Comparison of ENCODE assay signal across 11 cellular contexts in genomic region chr1:53899206-53899628, GRCh38. TPM values are rescaled to one million over a fixed set of nuclear protein-coding genes. Genes with fewer than 3 reads are reported as not detected.
DNase-seq lines count a peak whose midpoint lies in the region; ATAC-seq and TF ChIP-seq lines count a peak whose summit lies in the region.
"Had no signal": no experiment of that assay in that cellular context is flagged by ENCODE, and none has a peak within 500 bp of the region (broad histone marks: within the 10 kb centered on the region; RNA-seq: fewer than 3 reads in every experiment).

No MANE protein-coding gene starts in this region.

- H3K27ac ChIP-seq in skeletal muscle tissue (ENCODE audit: low read depth, low read length): peak overlapping the region; percentile 55
- H3K27ac ChIP-seq in tibial nerve: no peak overlapping the region
- H3K27ac ChIP-seq: neutrophil had no signal

- TF ChIP-seq EP300 in tibial nerve (IDR thresholded peaks at IDR 0.05): no peak

- H3K9me3 ChIP-seq in skeletal muscle tissue (ENCODE audit: control insufficient read depth in 3 of 3, low read length in 3 of 3) (no peaks in the 10 kb centered on the region), tibial nerve (no peaks in the 10 kb centered on the region)
- H3K9me3 ChIP-seq: neutrophil had no signal

- no peak for ATAC-seq in GM19328 (IDR thresholded peaks at IDR 0.05; ENCODE audit: unreplicated experiment)
- ATAC-seq: esophagus mucosa had no signal

- DNase-seq in NCI-H2029 (lab: John Stamatoyannopoulos, UW): peak; percentile 62
- DNase-seq in fibroblast of the aortic adventitia (ENCODE audit: low read depth): peak; percentile 81
- no peak for DNase-seq in tibial nerve (ENCODE audit: low spot score in 2 of 2)
- DNase-seq in GDM1 (lab: John Stamatoyannopoulos, UW): no peak
- DNase-seq: activated naive CD4-positive, alpha-beta T cell treated with anti-CD3 and anti-CD28 coated beads for 36 hours; stimulated activated CD8-positive, alpha-beta memory T cell treated with anti-CD3 and anti-CD28 coated beads, Interleukin-4, amount 100 ng/mL, for 48 hours had no signal

- TF ChIP-seq POLR2A in tibial nerve (IDR thresholded peaks at IDR 0.05): no peak

- 3 to 12% methylated on average over 2 of the region's 2 CpGs for WGBS in tibial nerve, 2 donors

- peak overlapping the region in 2 of 3 donors; percentile 61 to 65 for H3K9ac ChIP-seq in skeletal muscle tissue (ENCODE audit: low read depth in 1 of 3, low read length in 3 of 3)

- no peaks in the 10 kb centered on the region for H3K27me3 ChIP-seq in skeletal muscle tissue (ENCODE audit: control insufficient read depth in 3 of 3, insufficient read depth in 3 of 3, low read length in 3 of 3)
- H3K27me3 ChIP-seq in tibial nerve: no peaks in the 10 kb centered on the region
- H3K27me3 ChIP-seq: neutrophil had no signal

- H3K36me3 ChIP-seq in skeletal muscle tissue (ENCODE audit: control insufficient read depth in 3 of 3, insufficient read depth in 3 of 3, low read length in 3 of 3): no peaks in the 10 kb centered on the region
- H3K36me3 ChIP-seq in tibial nerve: no peaks in the 10 kb centered on the region
- H3K36me3 ChIP-seq: neutrophil had no signal

- TF ChIP-seq CTCF in fibroblast of the aortic adventitia (IDR thresholded peaks at IDR 0.05; ENCODE audit: insufficient read depth, low read length): no peak
- TF ChIP-seq CTCF in tibial nerve (IDR thresholded peaks at IDR 0.05): no peak

- H3K4me3 ChIP-seq in fibroblast of the aortic adventitia (ENCODE audit: low read depth, low read length) (no peak overlapping the region), skeletal muscle tissue (ENCODE audit: low read length in 3 of 3) (peak overlapping the region in 2 of 3 donors; percentile 49 to 53), tibial nerve (no peak overlapping the region)

- H3K4me1 ChIP-seq in skeletal muscle tissue (ENCODE audit: control insufficient read depth in 3 of 3, insufficient read depth in 3 of 3, low read length in 3 of 3): peaks cover 18 to 30% (median 24%) of the 10 kb centered on the region in 3 donors
- H3K4me1 ChIP-seq in tibial nerve: peaks cover 0 to 23% (median 0%) of the 10 kb centered on the region in 4 donors

RNA-seq across cellular contexts. Expression of gene DIO1, which starts 5.2 kb away (rescaled TPM):
- total RNA-seq in fibroblast of the aortic adventitia (ENCODE audit: low replicate concordance) (not detected in 2 replicates), skeletal muscle tissue (not detected), tibial nerve (not detected)
- total RNA-seq: activated naive CD4-positive, alpha-beta T cell treated with anti-CD3 and anti-CD28 coated beads for 36 hours; esophagus mucosa; HT1080 had no signal

RNA-seq across cellular contexts. Expression of gene YIPF1, which starts 9.6 kb away (rescaled TPM):
- total RNA-seq in fibroblast of the aortic adventitia (ENCODE audit: low replicate concordance) (30.1 and 34.4 TPM in 2 replicates), skeletal muscle tissue (14.6 TPM), tibial nerve (10 to 100 TPM; 17.8 to 31.2 (median 24.4) TPM)

RNA-seq across cellular contexts. Expression of gene IFT25, which starts 46.3 kb away (rescaled TPM):
- total RNA-seq in fibroblast of the aortic adventitia (ENCODE audit: low replicate concordance): 20.8 and 53.4 TPM in 2 replicates
- total RNA-seq in skeletal muscle tissue: 13.6 TPM
- 10 to 100 TPM; 15.5 to 39.9 (median 26.8) TPM for total RNA-seq in tibial nerve

RNA-seq across cellular contexts. Expression of gene LRRC42, which starts 46.9 kb away (rescaled TPM):
- total RNA-seq in fibroblast of the aortic adventitia (ENCODE audit: low replicate concordance): 41.9 and 59.4 TPM in 2 replicates
- 14.1 TPM for total RNA-seq in skeletal muscle tissue
- total RNA-seq in tibial nerve: 10 to 100 TPM; 26.1 to 29.5 (median 26.8) TPM

Comparison
In these comparisons a context has a peak if more than half of its experiments do, and no peak if none do; other contexts are left out.
1. DNase-seq: peak in NCI-H2029 (single experiment) and fibroblast of the aortic adventitia (single experiment); none in tibial nerve (0 of 2) and GDM1 (single experiment).
2. H3K4me3 ChIP-seq: peak in skeletal muscle tissue (2 of 3); none in fibroblast of the aortic adventitia (single experiment) and tibial nerve (0 of 4).